Comparison of ENCODE assay signal across 26 cellular contexts in the genomic region with DNA sequence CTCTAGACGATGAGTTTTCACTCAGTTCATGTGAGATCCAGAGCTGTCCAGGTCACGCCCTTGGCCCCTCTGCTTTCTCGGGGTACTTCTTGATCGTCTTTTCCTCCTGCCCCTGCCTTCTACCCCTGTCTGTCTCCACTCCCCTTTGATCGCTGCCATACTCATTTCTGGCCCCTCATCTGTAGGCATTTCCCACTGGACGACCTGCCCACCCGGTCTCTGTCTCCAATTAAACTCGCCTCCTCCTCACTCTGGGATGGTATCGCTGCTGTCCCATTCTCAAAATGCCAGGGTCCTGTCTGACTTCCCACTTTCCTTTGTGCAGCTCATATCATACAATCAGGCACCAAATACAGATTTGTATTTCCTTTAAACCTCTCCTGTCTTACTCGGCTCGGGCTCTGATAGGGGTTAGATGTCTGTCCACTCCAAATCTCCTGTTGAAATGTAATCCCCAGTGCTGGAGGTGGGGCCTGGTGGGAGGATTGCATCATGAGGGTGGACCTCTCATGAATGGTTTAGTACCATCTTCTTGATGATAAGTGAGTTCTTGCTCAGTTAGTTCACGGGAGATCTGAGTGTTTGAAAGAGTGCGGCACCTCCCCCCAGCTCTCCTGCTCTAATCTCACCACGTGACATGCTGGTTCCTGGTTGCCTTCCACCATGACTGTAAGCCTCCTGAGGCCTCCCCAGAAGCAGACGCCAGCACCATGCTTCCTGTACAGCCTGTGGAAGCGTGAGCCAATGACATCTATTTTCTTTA. TPM values are rescaled to one million over a fixed set of nuclear protein-coding genes. Genes with fewer than 3 reads are reported as not detected.
DNase-seq lines count a peak whose midpoint lies in the region; ATAC-seq and TF ChIP-seq lines count a peak whose summit lies in the region.
"Had no signal": no experiment of that assay in that cellular context is flagged by ENCODE, and none has a peak within 500 bp of the region (broad histone marks: within the 10 kb centered on the region; RNA-seq: fewer than 3 reads in every experiment).

No MANE protein-coding gene starts in this region.

- no peaks in the 10 kb centered on the region for H3K36me3 Mint-ChIP-seq in activated CD4-positive, alpha-beta T cell treated with anti-CD3 and anti-CD28 coated beads, Interleukin-2, amount 10 ng/mL, durations not matched to agents 24 days and 14 days (ENCODE audit: low read depth)
- H3K36me3 Mint-ChIP-seq in activated CD4-positive, alpha-beta T cell treated with anti-CD3 and anti-CD28 coated beads for 36 hours (ENCODE audit: low read depth): peaks cover 2% of the 10 kb centered on the region
- H3K36me3 Mint-ChIP-seq: naive B cell had no signal

- CTCF ChIA-PET in activated CD4-positive, alpha-beta T cell treated with anti-CD3 and anti-CD28 coated beads for 36 hours (lab: Charles Lee): interaction anchor here (0.7 kb wide), 1 partner anchor 48 kb away, joined by 3 read pairs; no protein-coding TSS in a partner anchor

- intact Hi-C loops in activated CD4-positive, alpha-beta T cell treated with anti-CD3 and anti-CD28 coated beads, Interleukin-2, amount 10 ng/mL, durations not matched to agents 24 days and 14 days (cut with micrococcal nuclease): no loop called here
- intact Hi-C loops in activated CD4-positive, alpha-beta T cell treated with anti-CD3 and anti-CD28 coated beads for 36 hours (cut with DNase I, micrococcal nuclease): no loop called here

- H3K9me3 Mint-ChIP-seq in activated CD4-positive, alpha-beta T cell treated with anti-CD3 and anti-CD28 coated beads, Interleukin-2, amount 10 ng/mL, durations not matched to agents 24 days and 14 days: no peaks in the 10 kb centered on the region
- no peaks in the 10 kb centered on the region for H3K9me3 Mint-ChIP-seq in activated CD4-positive, alpha-beta T cell treated with anti-CD3 and anti-CD28 coated beads for 36 hours (ENCODE audit: low read depth)
- H3K9me3 Mint-ChIP-seq: activated naive CD8-positive, alpha-beta T cell treated with anti-CD3 and anti-CD28 coated beads for 36 hours; CD4-positive, alpha-beta T cell; naive B cell; stimulated activated naive B cell treated with anti-CD40 and anti-IgM and Interleukin-4, amounts not matched to agents 10 μg/mL and 1 μg/mL and 100 μg/mL, for 72 hours had no signal

- H3K27ac Mint-ChIP-seq in activated CD4-positive, alpha-beta T cell treated with anti-CD3 and anti-CD28 coated beads, Interleukin-2, amount 10 ng/mL, durations not matched to agents 24 days and 14 days: peak overlapping the region; percentile 6
- no peak overlapping the region for H3K27ac Mint-ChIP-seq in activated CD4-positive, alpha-beta T cell treated with anti-CD3 and anti-CD28 coated beads for 36 hours
- H3K27ac Mint-ChIP-seq: activated naive CD8-positive, alpha-beta T cell treated with anti-CD3 and anti-CD28 coated beads for 36 hours; CD4-positive, alpha-beta T cell; stimulated activated naive B cell treated with anti-CD40 and anti-IgM and Interleukin-4, amounts not matched to agents 10 μg/mL and 1 μg/mL and 100 μg/mL, for 72 hours had no signal

- DNase-seq in activated CD4-positive, alpha-beta T cell treated with anti-CD3 and anti-CD28 coated beads, Interleukin-2, amount 10 ng/mL, durations not matched to agents 24 days and 14 days: no peak
- DNase-seq in activated CD4-positive, alpha-beta T cell treated with anti-CD3 and anti-CD28 coated beads for 36 hours: no peak
- DNase-seq in MV-4-11 (lab: John Stamatoyannopoulos, UW) (peak; percentile 14), amniotic epithelial cell (ENCODE audit: low read depth) (peak; percentile 83), omental fat pad (ENCODE audit: low spot score) (no peak), NCI-H510A (lab: John Stamatoyannopoulos, UW) (no peak), NCI-H1092 (lab: John Stamatoyannopoulos, UW) (no peak)
- DNase-seq in activated CD4-positive, alpha-beta T cell treated with anti-CD3 and anti-CD28 coated beads, Interleukin-2, amount 50 U/mL, for 4 hours: no peak
- DNase-seq: 8988T; activated CD4-positive, CD25-positive, alpha-beta regulatory T cell treated with anti-CD3 and anti-CD28 coated beads, Interleukin-2, amount 50 U/mL, for 72 hours; activated effector memory CD4-positive, alpha-beta T cell treated with Interleukin-2 at 50 U/mL for 16 hours; activated naive CD8-positive, alpha-beta T cell treated with anti-CD3 and anti-CD28 coated beads for 36 hours; aorta; CD4-positive, alpha-beta T cell; gastrocnemius medialis; Kasumi-1; midbrain; naive B cell; NCI-H1436 treated with DMSO at 0.1 percent for 48 hours; NCI-H2081 treated with DMSO at 0.1 percent for 48 hours; NCI-H2227 treated with DMSO at 0.1 percent for 48 hours; NCI-H748 treated with DMSO at 0.1 percent for 48 hours; RPMI8226; SJCRH30; stimulated activated naive B cell treated with anti-CD40 and anti-IgM and Interleukin-4, amounts not matched to agents 10 μg/mL and 1 μg/mL and 100 μg/mL, for 72 hours; T1000 had no signal

- no peak for TF ChIP-seq CTCF in omental fat pad (IDR thresholded peaks at IDR 0.05)

- POLR2A ChIA-PET in activated CD4-positive, alpha-beta T cell treated with anti-CD3 and anti-CD28 coated beads for 36 hours (lab: Charles Lee): interaction anchor here (1.5 kb wide), 1 partner anchor 11 kb away, joined by 3 read pairs; no protein-coding TSS in a partner anchor

- H3K27me3 Mint-ChIP-seq in activated CD4-positive, alpha-beta T cell treated with anti-CD3 and anti-CD28 coated beads, Interleukin-2, amount 10 ng/mL, durations not matched to agents 24 days and 14 days: peaks cover 8% of the 10 kb centered on the region
- H3K27me3 Mint-ChIP-seq in activated CD4-positive, alpha-beta T cell treated with anti-CD3 and anti-CD28 coated beads for 36 hours: peaks cover 1% of the 10 kb centered on the region
- H3K27me3 Mint-ChIP-seq: activated naive CD8-positive, alpha-beta T cell treated with anti-CD3 and anti-CD28 coated beads for 36 hours; CD4-positive, alpha-beta T cell had no signal

- H3K4me1 Mint-ChIP-seq in activated CD4-positive, alpha-beta T cell treated with anti-CD3 and anti-CD28 coated beads, Interleukin-2, amount 10 ng/mL, durations not matched to agents 24 days and 14 days: peaks cover 31% of the 10 kb centered on the region
- peaks cover 21% of the 10 kb centered on the region for H3K4me1 Mint-ChIP-seq in activated CD4-positive, alpha-beta T cell treated with anti-CD3 and anti-CD28 coated beads for 36 hours

- ATAC-seq in activated CD4-positive, alpha-beta T cell treated with anti-CD3 and anti-CD28 coated beads for 36 hours: no peak
- ATAC-seq in omental fat pad (ENCODE audit: low FRiP score): peak; percentile 26
- ATAC-seq: gastrocnemius medialis; stimulated activated naive B cell treated with anti-CD40 and anti-IgM and Interleukin-4, amounts not matched to agents 10 μg/mL and 1 μg/mL and 100 μg/mL, for 72 hours had no signal

- no peak overlapping the region for H3K4me3 Mint-ChIP-seq in activated CD4-positive, alpha-beta T cell treated with anti-CD3 and anti-CD28 coated beads, Interleukin-2, amount 10 ng/mL, durations not matched to agents 24 days and 14 days
- H3K4me3 Mint-ChIP-seq in activated CD4-positive, alpha-beta T cell treated with anti-CD3 and anti-CD28 coated beads for 36 hours: no peak overlapping the region
- H3K4me3 Mint-ChIP-seq: activated naive CD8-positive, alpha-beta T cell treated with anti-CD3 and anti-CD28 coated beads for 36 hours; CD4-positive, alpha-beta T cell; stimulated activated naive B cell treated with anti-CD40 and anti-IgM and Interleukin-4, amounts not matched to agents 10 μg/mL and 1 μg/mL and 100 μg/mL, for 72 hours had no signal

RNA-seq across cellular contexts. Expression of gene SYNJ2, which starts 3.5 kb away (rescaled TPM):
- total RNA-seq in activated CD4-positive, alpha-beta T cell treated with anti-CD3 and anti-CD28 coated beads, Interleukin-2, amount 10 ng/mL, durations not matched to agents 24 days and 14 days: 22.2 and 24.3 TPM in 2 replicates
- 10 to 100 TPM; 28.6 to 30.1 TPM for total RNA-seq in activated CD4-positive, alpha-beta T cell treated with anti-CD3 and anti-CD28 coated beads for 36 hours
- 10 to 100 TPM in 1 of 4 donors, 1 to 10 TPM in 3; 2.3 to 27.6 (median 6.4) TPM for total RNA-seq in omental fat pad

Comparison
In these comparisons a context has a peak if more than half of its experiments do, and no peak if none do; other contexts are left out.
1. DNase-seq: peak in MV-4-11 (single experiment) and amniotic epithelial cell (single experiment); none in activated CD4-positive, alpha-beta T cell treated with anti-CD3 and anti-CD28 coated beads, Interleukin-2, amount 10 ng/mL, durations not matched to agents 24 days and 14 days (single experiment), activated CD4-positive, alpha-beta T cell treated with anti-CD3 and anti-CD28 coated beads for 36 hours (single experiment), omental fat pad (single experiment), NCI-H510A (single experiment), NCI-H1092 (single experiment) and activated CD4-positive, alpha-beta T cell treated with anti-CD3 and anti-CD28 coated beads, Interleukin-2, amount 50 U/mL, for 4 hours (0 of 2).